ENCODE assay signal across 15 cellular contexts in the genomic region with DNA sequence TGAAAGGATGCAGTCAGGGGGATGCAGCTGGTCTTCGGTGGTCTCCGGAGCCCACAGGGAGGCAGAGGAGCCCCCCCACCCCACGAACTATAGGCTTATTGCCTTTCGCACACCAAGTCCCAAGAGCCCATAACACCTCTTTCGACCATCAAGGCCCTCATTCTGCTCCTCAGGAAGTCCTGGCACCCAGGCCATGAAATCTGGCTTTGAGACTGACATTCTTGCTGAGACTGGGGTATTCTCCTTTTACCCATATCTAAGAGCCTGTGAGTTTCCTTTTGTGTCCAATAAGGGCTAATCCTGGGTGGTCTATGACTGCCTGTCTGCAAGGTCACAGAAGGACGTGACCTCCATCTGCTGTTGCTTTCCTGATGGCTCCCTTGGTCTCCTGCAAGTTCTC. TPM values are rescaled to one million over a fixed set of nuclear protein-coding genes. Genes with fewer than 3 reads are reported as not detected.
DNase-seq lines count a peak whose midpoint lies in the region; ATAC-seq and TF ChIP-seq lines count a peak whose summit lies in the region.
"Had no signal": no experiment of that assay in that cellular context is flagged by ENCODE, and none has a peak within 500 bp of the region (broad histone marks: within the 10 kb centered on the region; RNA-seq: fewer than 3 reads in every experiment).

No MANE protein-coding gene starts in this region.

- H3K4me2 ChIP-seq in BLaER1 treated with 17β-estradiol and CSF1 and Interleukin-3, amounts not matched to agents 10 nM and 100 nM = peak overlapping the region in 8 of 11 experiments; percentile 22 to 67 (median 52); a peak in 17 of 22 replicates
- H3K4me2 ChIP-seq in IMR-90 (ENCODE audit: low read depth, low read length) = no peak overlapping the region
- no peak overlapping the region for H3K4me2 ChIP-seq in trophoblast cell (ENCODE audit: low read length)

- no peak overlapping the region for H2BK12ac ChIP-seq in trophoblast cell (ENCODE audit: low read length)

- H3K36me3 ChIP-seq in BLaER1 treated with 17β-estradiol and CSF1 and Interleukin-3, amounts not matched to agents 10 nM and 100 nM = no peaks in the 10 kb centered on the region
- H3K36me3 ChIP-seq in IMR-90 (ENCODE audit: control insufficient read depth, insufficient read depth, low read length) (no peaks in the 10 kb centered on the region), endodermal cell (ENCODE audit: control insufficient read depth, insufficient read depth, low read length) (no peaks in the 10 kb centered on the region), trophoblast cell (ENCODE audit: control insufficient read depth in 1 of 2, insufficient read depth in 2 of 2, low read length in 2 of 2) (no peaks in the 10 kb centered on the region)
- H3K36me3 ChIP-seq: Peyer's patch had no signal

- H3K9me3 ChIP-seq in BLaER1 treated with 17β-estradiol and CSF1 and Interleukin-3, amounts not matched to agents 10 nM and 100 nM (replicated peaks in 1 of 11) = no peaks in the 10 kb centered on the region
- no peaks in the 10 kb centered on the region for H3K9me3 ChIP-seq in IMR-90 (ENCODE audit: control insufficient read depth, insufficient read depth, low read length)
- H3K9me3 ChIP-seq in endodermal cell (ENCODE audit: control insufficient read depth, low read length) = no peaks in the 10 kb centered on the region
- no peaks in the 10 kb centered on the region for H3K9me3 ChIP-seq in trophoblast cell (ENCODE audit: insufficient read depth, low read depth, low read length)
- H3K9me3 ChIP-seq: Peyer's patch had no signal

- TF ChIP-seq CTCF in IMR-90 (conservative IDR thresholded peaks at IDR 0.05; ENCODE audit: low read depth, low read length) (no peak), endodermal cell (conservative IDR thresholded peaks at IDR 0.05) (no peak)

- H2AK5ac ChIP-seq in IMR-90 (ENCODE audit: low read depth, low read length) = no peak overlapping the region
- no peak overlapping the region for H2AK5ac ChIP-seq in trophoblast cell (ENCODE audit: low read length)

- H3K14ac ChIP-seq in IMR-90 (replicated peaks; ENCODE audit: low read depth, low read length) = no peak overlapping the region
- H3K14ac ChIP-seq in trophoblast cell (ENCODE audit: low read length) = no peak overlapping the region

- H3K4me3 ChIP-seq in BLaER1 treated with 17β-estradiol and CSF1 and Interleukin-3, amounts not matched to agents 10 nM and 100 nM = no peak overlapping the region
- H3K4me3 ChIP-seq in IMR-90 (ENCODE audit: insufficient read depth, low read depth, low read length) (no peak overlapping the region), endodermal cell (ENCODE audit: low read length) (no peak overlapping the region), trophoblast cell (ENCODE audit: low read depth, low read length) (no peak overlapping the region)
- H3K4me3 ChIP-seq: Peyer's patch had no signal

- no peaks in the 10 kb centered on the region for H3K27me3 ChIP-seq in BLaER1 treated with 17β-estradiol and CSF1 and Interleukin-3, amounts not matched to agents 10 nM and 100 nM
- H3K27me3 ChIP-seq in IMR-90 (ENCODE audit: control insufficient read depth, insufficient read depth, low read length) (no peaks in the 10 kb centered on the region), endodermal cell (ENCODE audit: control insufficient read depth, insufficient read depth, low read length, poor library complexity, severe bottlenecking) (no peaks in the 10 kb centered on the region), trophoblast cell (ENCODE audit: insufficient read depth, low read length) (no peaks in the 10 kb centered on the region)
- H3K27me3 ChIP-seq: Peyer's patch had no signal

- H3K9me3 Mint-ChIP-seq in endodermal cell = no peaks in the 10 kb centered on the region
- H3K9me3 Mint-ChIP-seq: CD4-positive, CD25-positive, alpha-beta regulatory T cell; H9 had no signal

- no peak overlapping the region for H3K4ac ChIP-seq in IMR-90 (ENCODE audit: low read depth, low read length)
- H3K4ac ChIP-seq in trophoblast cell (ENCODE audit: low read depth, low read length) = no peak overlapping the region

- H3K27ac ChIP-seq in BLaER1 treated with 17β-estradiol and CSF1 and Interleukin-3, amounts not matched to agents 10 nM and 100 nM = peak overlapping the region in 6 of 11 experiments; percentile 4 to 35 (median 20); a peak in 7 of 22 replicates
- H3K27ac ChIP-seq in IMR-90 (ENCODE audit: insufficient read depth, low read length) = no peak overlapping the region
- no peak overlapping the region for H3K27ac ChIP-seq in endodermal cell (ENCODE audit: low read depth, low read length)
- H3K27ac ChIP-seq in trophoblast cell (ENCODE audit: low read depth, low read length) = no peak overlapping the region
- H3K27ac ChIP-seq: Peyer's patch had no signal

- no peak overlapping the region for H4K5ac ChIP-seq in IMR-90 (ENCODE audit: low read depth, low read length)

- H3K23ac ChIP-seq in IMR-90 (ENCODE audit: low read depth, low read length) = no peak overlapping the region
- H3K23ac ChIP-seq in trophoblast cell (ENCODE audit: low read length) = no peak overlapping the region

- POLR2A ChIA-PET in IMR-90 (lab: Charles Lee; ENCODE audit: unreplicated experiment) = interaction anchor here (1.0 to 1.9 kb wide), 2 partner anchors 24 to 32 kb away, joined by 4 to 11 read pairs; no protein-coding TSS in a partner anchor

- CTCF ChIA-PET in IMR-90 (lab: Yijun Ruan, JAX) = interaction anchor here (1.7 kb wide), 1 partner anchor 92 kb away, joined by 9 read pairs; the partner anchor contains the start of gene DHX8

- BruUV-seq in IMR-90 (replicated peaks; lab: Mats Ljungman, UMichigan) = no TSS peak

- H4K91ac ChIP-seq in IMR-90 (ENCODE audit: insufficient read depth, low read depth, low read length) = no peak overlapping the region
- no peak overlapping the region for H4K91ac ChIP-seq in trophoblast cell (ENCODE audit: low read depth, low read length)

- H4K20me1 ChIP-seq in BLaER1 treated with 17β-estradiol and CSF1 and Interleukin-3, amounts not matched to agents 10 nM and 100 nM = no peaks in the 10 kb centered on the region
- H4K20me1 ChIP-seq in IMR-90 (ENCODE audit: insufficient read depth, low read length) = peaks cover 3% of the 10 kb centered on the region; the same call in 1 of the 2 replicates

- no peak overlapping the region for H2BK15ac ChIP-seq in IMR-90 (ENCODE audit: low read depth, low read length)

- H4K8ac ChIP-seq in IMR-90 (ENCODE audit: low read depth in 2 of 2, low read length in 2 of 2) = 0 out of 4 replicates have a peak overlapping the region, but pooled peaks of 1 of the 2 experiments have one; percentile 5
- H4K8ac ChIP-seq in trophoblast cell (ENCODE audit: low read depth, low read length) = peak overlapping the region; percentile 28

- no peak for TF ChIP-seq POLR2A in IMR-90 (IDR thresholded peaks at IDR 0.05; ENCODE audit: low read depth, low read length)

- intact Hi-C loops in IMR-90 (cut with micrococcal nuclease) = no loop called here

- H2AFZ ChIP-seq in IMR-90 (replicated peaks; ENCODE audit: low read length, poor library complexity) (peak overlapping the region; percentile 9), trophoblast cell (ENCODE audit: insufficient read depth, low read length, poor library complexity) (no peak overlapping the region)

- no peaks in the 10 kb centered on the region for H3K36me3 Mint-ChIP-seq in endodermal cell (ENCODE audit: low read depth)
- H3K36me3 Mint-ChIP-seq: CD4-positive, CD25-positive, alpha-beta regulatory T cell had no signal

- H2BK5ac ChIP-seq in IMR-90 (ENCODE audit: low read depth, low read length, poor library complexity, severe bottlenecking) (no peak overlapping the region), trophoblast cell (ENCODE audit: low read depth, low read length, poor library complexity) (no peak overlapping the region)

- in situ Hi-C loops in IMR-90 (cut with MboI; ENCODE audit: low sequenced_read_pairs) = no loop called here

- DNase-seq in IMR-90 (no peak), endodermal cell (peak; percentile 43), trophoblast cell (no peak), mesenteric fat pad (ENCODE audit: low spot score) (no peak), NAMALWA (ENCODE audit: low spot score) (no peak)
- DNase-seq: ACHN; CD4-positive, CD25-positive, alpha-beta regulatory T cell; COR-L47; DMS 273 treated with DMSO at 0.1 percent for 48 hours; H9; NCI-H1694 treated with DMSO at 0.1 percent for 48 hours; Peyer's patch had no signal

- peak overlapping the region in 10 of 11 experiments; percentile 8 to 57 (median 37); a peak in 16 of 22 replicates for H3K9ac ChIP-seq in BLaER1 treated with 17β-estradiol and CSF1 and Interleukin-3, amounts not matched to agents 10 nM and 100 nM
- no peak overlapping the region for H3K9ac ChIP-seq in IMR-90 (ENCODE audit: low read depth, low read length)
- H3K9ac ChIP-seq in endodermal cell (ENCODE audit: extremely low read depth, low read length, poor library complexity, severe bottlenecking) = no peak overlapping the region
- no peak overlapping the region for H3K9ac ChIP-seq in trophoblast cell (ENCODE audit: low read length)

- 23% methylated on average over 2 of the region's 6 CpGs; no CpG with 5 or more reads in 1 of the 2 experiments for WGBS in IMR-90 (ENCODE audit: extremely low coverage in 2 of 2, insufficient read length in 1 of 2), 2 experiments
- 90 to 92% methylated on average over 4 to 6 of the region's 6 CpGs for WGBS in endodermal cell (ENCODE audit: insufficient coverage in 1 of 2, insufficient read length in 1 of 2), 2 experiments
- no CpG with 5 or more reads among the region's 6 CpGs for WGBS in trophoblast cell (ENCODE audit: extremely low coverage, insufficient coverage, insufficient read length)

- H3K4me3 Mint-ChIP-seq in endodermal cell = no peak overlapping the region
- H3K4me3 Mint-ChIP-seq: H9 had no signal

- H3K27ac Mint-ChIP-seq in endodermal cell = no peak overlapping the region
- H3K27ac Mint-ChIP-seq: H9 had no signal

- peaks cover under 1 to 5% of the 10 kb centered on the region in 2 experiments; a peak in 2 of 4 replicates for H3K79me1 ChIP-seq in IMR-90 (ENCODE audit: low read depth in 1 of 2, low read length in 2 of 2)
- H3K79me1 ChIP-seq in trophoblast cell (ENCODE audit: low read length) = peaks cover 14% of the 10 kb centered on the region

- peaks cover 29% of the 10 kb centered on the region for H3K4me1 Mint-ChIP-seq in endodermal cell

- H3K4me1 ChIP-seq in BLaER1 treated with 17β-estradiol and CSF1 and Interleukin-3, amounts not matched to agents 10 nM and 100 nM = peaks cover 53 to 71% (median 61%) of the 10 kb centered on the region in 10 experiments
- H3K4me1 ChIP-seq in IMR-90 (ENCODE audit: control insufficient read depth, insufficient read depth, low read length) = peaks cover 4% of the 10 kb centered on the region; the same call in 1 of the 2 replicates
- peaks cover 7% of the 10 kb centered on the region for H3K4me1 ChIP-seq in endodermal cell (ENCODE audit: control insufficient read depth, insufficient read depth, low read length)
- no peaks in the 10 kb centered on the region for H3K4me1 ChIP-seq in trophoblast cell (ENCODE audit: control insufficient read depth in 1 of 2, insufficient read depth in 2 of 2, low read length in 2 of 2)

- no peak for TF ChIP-seq RAD21 in IMR-90 (IDR thresholded peaks at IDR 0.05; ENCODE audit: low read length)

- H2AK9ac ChIP-seq in IMR-90 (replicated peaks; ENCODE audit: low read depth, low read length, poor library complexity) = peak overlapping the region; percentile 52

- no peaks in the 10 kb centered on the region for H3K9me1 ChIP-seq in IMR-90 (ENCODE audit: insufficient read depth, low read length)

- no peak overlapping the region for H3K18ac ChIP-seq in IMR-90 (ENCODE audit: low read depth, low read length)
- no peak overlapping the region for H3K18ac ChIP-seq in trophoblast cell (ENCODE audit: low read length)

- H3K56ac ChIP-seq in IMR-90 (ENCODE audit: extremely low read depth, insufficient read depth, low read length) = no peak overlapping the region

- H3K27me3 Mint-ChIP-seq in endodermal cell (ENCODE audit: insufficient read depth) = no peaks in the 10 kb centered on the region

- peaks cover 4% of the 10 kb centered on the region for H3K79me2 ChIP-seq in trophoblast cell (ENCODE audit: control insufficient read depth, insufficient read depth, low read length, poor library complexity)

- no peak for ATAC-seq in IMR-90 (ENCODE audit: low read depth)
- ATAC-seq in esophagus mucosa = no peak
- ATAC-seq: Right ventricle myocardium inferior had no signal

- H4K12ac ChIP-seq in trophoblast cell (ENCODE audit: low read depth, low read length) = no peak overlapping the region

- dilution Hi-C loops in IMR-90 (cut with HindIII; ENCODE audit: low sequenced_read_pairs, unreplicated experiment) = no loop called here

- H2BK20ac ChIP-seq in IMR-90 (ENCODE audit: low read depth, low read length) = no peak overlapping the region; the same call in 1 of the 2 replicates

- H2BK120ac ChIP-seq in IMR-90 (ENCODE audit: low read depth, low read length) = no peak overlapping the region
- no peak overlapping the region for H2BK120ac ChIP-seq in trophoblast cell (ENCODE audit: insufficient read depth, low read length, poor library complexity)

RNA-seq across cellular contexts. Expression of gene ARL4D, which starts 6.4 kb away (rescaled TPM):
- total RNA-seq in IMR-90 (2012; rRNA removed) = 12.5 and 12.8 TPM in 2 replicates
- 25.5 and 30.7 TPM in 2 replicates for polyA plus RNA-seq in IMR-90 (2012; rRNA removed)
- polyA plus RNA-seq in IMR-90 (2012; cell fraction: cytosol; rRNA removed) = 25.6 and 28.6 TPM in 2 replicates
- polyA plus RNA-seq in IMR-90 (2012; cell fraction: nucleus; rRNA removed; ENCODE audit: low replicate concordance) = 8.6 and 16.0 TPM in 2 replicates
- total RNA-seq in endodermal cell = 100 to 1,000 TPM; 129 to 142 TPM
- polyA plus RNA-seq in endodermal cell (2013, experiment 1 of 2) = 47.0 TPM
- polyA plus RNA-seq in endodermal cell (2013, experiment 2 of 2) = 62.6 TPM
- polyA plus RNA-seq in trophoblast cell (2013) = 11.4 and 12.1 TPM in 2 replicates
- total RNA-seq in esophagus mucosa = 123 TPM
- total RNA-seq in mesenteric fat pad = 18.0 TPM

Comparison
In these comparisons a context has a peak if more than half of its experiments do, and no peak if none do; other contexts are left out.
1. H3K27ac ChIP-seq: peak in BLaER1 treated with 17β-estradiol and CSF1 and Interleukin-3, amounts not matched to agents 10 nM and 100 nM (6 of 11); none in IMR-90 (single experiment), endodermal cell (single experiment) and trophoblast cell (single experiment).
2. H3K4me2 ChIP-seq: peak in BLaER1 treated with 17β-estradiol and CSF1 and Interleukin-3, amounts not matched to agents 10 nM and 100 nM (8 of 11); none in IMR-90 (single experiment) and trophoblast cell (single experiment).
3. H3K9ac ChIP-seq: peak in BLaER1 treated with 17β-estradiol and CSF1 and Interleukin-3, amounts not matched to agents 10 nM and 100 nM (10 of 11); none in IMR-90 (single experiment), endodermal cell (single experiment) and trophoblast cell (single experiment).